ENCODE assay signal across 8 cellular contexts in genomic region chr7:50418086-50418515, GRCh38. TPM values are rescaled to one million over a fixed set of nuclear protein-coding genes. Genes with fewer than 3 reads are reported as not detected.
DNase-seq lines count a peak whose midpoint lies in the region; ATAC-seq and TF ChIP-seq lines count a peak whose summit lies in the region.

No MANE protein-coding gene starts in this region.

- TF ChIP-seq POLR2A in Peyer's patch (IDR thresholded peaks at IDR 0.05): no peak
- no peak for TF ChIP-seq POLR2A in tibial nerve (IDR thresholded peaks at IDR 0.05)

- ATAC-seq in GM21786 (IDR thresholded peaks at IDR 0.05; ENCODE audit: unreplicated experiment) (peak; percentile 89), omental fat pad (ENCODE audit: low FRiP score) (peak; percentile 73)

- H3K4me3 ChIP-seq in Jurkat, Clone E6-1 (ENCODE audit: low read length): no peak overlapping the region
- H3K4me3 ChIP-seq in Peyer's patch (no peak overlapping the region), fibroblast of pulmonary artery (replicated peaks; ENCODE audit: low read depth, low read length) (no peak overlapping the region), tibial nerve (no peak overlapping the region)

- TF ChIP-seq EP300 in tibial nerve (IDR thresholded peaks at IDR 0.05): no peak

- H3K27ac ChIP-seq in Peyer's patch (no peak overlapping the region), tibial nerve (no peak overlapping the region)

- H3K36me3 ChIP-seq in Peyer's patch (no peaks in the 10 kb centered on the region), tibial nerve (no peaks in the 10 kb centered on the region)

- H3K4me1 ChIP-seq in Peyer's patch: peaks cover 0 to 6% (median 0%) of the 10 kb centered on the region in 4 donors
- no peaks in the 10 kb centered on the region for H3K4me1 ChIP-seq in tibial nerve

- H3K9me3 ChIP-seq in Peyer's patch (no peaks in the 10 kb centered on the region), tibial nerve (no peaks in the 10 kb centered on the region)

- H3K27me3 ChIP-seq in Peyer's patch (no peaks in the 10 kb centered on the region), tibial nerve (no peaks in the 10 kb centered on the region)

- peak; percentile 85 for DNase-seq in ELR (ENCODE audit: low read depth)
- peak; percentile 78 for DNase-seq in Jurkat, Clone E6-1 (ENCODE audit: low read depth, low spot score)
- peak; percentile 63 to 93 (median 86) for DNase-seq in Peyer's patch
- DNase-seq in activated T-helper 1 cell treated with Interleukin-2 at 50 U/mL for 16 hours (ENCODE audit: low read depth): peak; percentile 50
- DNase-seq in fibroblast of pulmonary artery (ENCODE audit: low read depth): peak; percentile 83
- no peak for DNase-seq in omental fat pad (ENCODE audit: low spot score)
- peak; percentile 28 to 69 for DNase-seq in tibial nerve (ENCODE audit: low spot score in 2 of 2)

- TF ChIP-seq CTCF in Peyer's patch (IDR thresholded peaks at IDR 0.05) (peak; percentile 66 to 89 (median 82)), fibroblast of pulmonary artery (IDR thresholded peaks at IDR 0.05; ENCODE audit: low read length, missing control alignments) (peak; percentile 99), omental fat pad (IDR thresholded peaks at IDR 0.05) (peak in 1 of 3 donors; percentile 35), tibial nerve (IDR thresholded peaks at IDR 0.05) (peak; percentile 57 to 78 (median 60))

- 6 to 13% methylated on average over 3 to 4 of the region's 4 CpGs for WGBS in tibial nerve, 2 donors

RNA-seq across cellular contexts. Expression of gene FIGNL1, which starts 32.0 kb away (rescaled TPM):
- polyA plus RNA-seq in Jurkat, Clone E6-1 (2012; ENCODE audit: insufficient read depth, insufficient read length): 40.1 TPM
- total RNA-seq in Peyer's patch (10 to 100 TPM in 1 of 4 donors, 1 to 10 TPM in 3; 5.5 to 12.4 (median 5.9) TPM), omental fat pad (10 to 100 TPM in 1 of 4 donors, 1 to 10 TPM in 3; 6.5 to 16.1 (median 7.5) TPM), tibial nerve (1 to 10 TPM; 4.6 to 9.6 (median 6.6) TPM)
